In genomic region chr10:86727992-86728559, GRCh38 we compare ENCODE assay signal across 14 cellular contexts. TPM values are rescaled to one million over a fixed set of nuclear protein-coding genes. Genes with fewer than 3 reads are reported as not detected.
"Had no signal": no experiment of that assay in that cellular context is flagged by ENCODE, and none has a peak within 500 bp of the region (broad histone marks: within the 10 kb centered on the region; RNA-seq: fewer than 3 reads in every experiment).

No MANE protein-coding gene starts in this region.

- H3K4me2 ChIP-seq: SK-N-SH had no signal

- H3K27me3 ChIP-seq: colonic mucosa, pancreas, uterus had no signal

- ATAC-seq: activated T-helper 17 cell treated with anti-CD3 and anti-CD28 coated beads, Interleukin-2, amount 50 U/mL, for 72 hours; left colon; pancreas; stimulated activated naive CD8-positive, alpha-beta T cell treated with anti-CD3 and anti-CD28 coated beads, Interleukin-15, Interleukin-2, amounts not matched to agents 100 U/mL and 50 U/mL, for 24 hours had no signal

- H3K9ac ChIP-seq: SK-N-SH had no signal

- H3K36me3 ChIP-seq: colonic mucosa, pancreas, uterus had no signal

- H3K4me1 ChIP-seq: colonic mucosa, pancreas, uterus had no signal

- H3K9me3 ChIP-seq: colonic mucosa, pancreas, SK-N-SH, uterus had no signal

- H3K4me3 ChIP-seq: colonic mucosa, pancreas, uterus had no signal

- H3K27ac ChIP-seq: colonic mucosa, pancreas, uterus had no signal

- FAIRE-seq: pancreas had no signal

- DNase-seq: activated CD4-positive, alpha-beta T cell treated with anti-CD3 and anti-CD28 coated beads, Interleukin-2, amount 10 ng/mL, durations not matched to agents 24 days and 14 days; activated naive CD4-positive, alpha-beta T cell treated with anti-CD3 and anti-CD28 coated beads for 36 hours; caudate nucleus; colonic mucosa; left colon; mammary epithelial cell; pancreas; SK-N-SH; stimulated activated CD4-positive, alpha-beta T cell treated with anti-CD3 and anti-CD28 coated beads, Interleukin-12 subunit alpha, Interleukin-12 subunit beta, amount 100 ng/mL, for 4 hours; stimulated activated CD4-positive, alpha-beta T cell treated with anti-CD3 and anti-CD28 coated beads, Interleukin-2, amount 100 ng/mL, for 48 hours; stimulated activated naive CD8-positive, alpha-beta T cell treated with anti-CD3 and anti-CD28 coated beads, Interleukin-15, Interleukin-2, amounts not matched to agents 100 U/mL and 50 U/mL, for 24 hours; T-helper 1 cell; uterus had no signal

RNA-seq across cellular contexts. Expression of gene LDB3, which starts 59.8 kb away (rescaled TPM):
- total RNA-seq: activated CD4-positive, alpha-beta T cell treated with anti-CD3 and anti-CD28 coated beads, Interleukin-2, amount 10 ng/mL, durations not matched to agents 24 days and 14 days; mammary epithelial cell had no signal
- polyA plus RNA-seq: mammary epithelial cell had no signal
